In the genomic region with DNA sequence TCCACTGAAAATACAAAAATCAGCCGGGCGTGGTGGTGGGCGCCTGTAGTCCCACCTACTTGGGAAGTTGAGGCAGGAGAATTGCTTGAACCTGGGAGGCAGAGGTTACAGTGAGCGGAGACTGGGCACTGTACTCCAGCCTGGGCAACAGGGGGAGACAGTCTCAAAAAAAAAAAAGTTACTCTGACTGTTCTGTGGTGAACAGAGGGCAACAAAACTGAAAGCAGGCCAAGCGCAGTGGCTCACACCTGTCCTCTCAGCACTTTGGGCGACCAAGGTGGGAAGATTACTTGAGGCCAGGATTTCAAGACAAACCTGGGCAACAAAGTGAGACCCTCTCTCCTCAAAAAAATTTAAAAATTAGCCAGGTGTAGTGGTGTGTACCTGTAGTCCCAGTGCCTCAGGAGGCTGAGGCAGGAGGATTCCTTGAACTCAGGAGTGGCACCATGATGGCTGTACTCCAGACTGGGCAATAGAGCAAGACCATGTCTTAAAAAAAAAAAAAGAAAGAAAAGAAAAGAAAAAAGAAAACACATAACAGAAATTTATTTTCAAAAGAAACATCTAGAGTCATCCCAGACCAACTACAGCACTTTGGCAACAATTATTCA, we compare ENCODE assay signal across 15 cellular contexts. TPM values are rescaled to one million over a fixed set of nuclear protein-coding genes. Genes with fewer than 3 reads are reported as not detected.
A peak's percentile ranks its signal among the peaks of the same experiment; 100 is the strongest.
DNase-seq lines count a peak whose midpoint lies in the region; ATAC-seq and TF ChIP-seq lines count a peak whose summit lies in the region.
"Had no signal": no experiment of that assay in that cellular context is flagged by ENCODE, and none has a peak within 500 bp of the region (broad histone marks: within the 10 kb centered on the region; RNA-seq: fewer than 3 reads in every experiment).

No MANE protein-coding gene starts in this region.

- H3K27ac Mint-ChIP-seq in MCF 10A (ENCODE audit: low read depth, unreplicated experiment) (no peak overlapping the region), chondrocyte (ENCODE audit: unreplicated experiment) (no peak overlapping the region)

- H3F3A ChIP-seq in Loucy (ENCODE audit: low read depth), result no peaks in the 10 kb centered on the region

- no peak overlapping the region for H3K4me2 ChIP-seq in mammary epithelial cell (ENCODE audit: insufficient read depth, low read depth, low read length)
- no peak overlapping the region for H3K4me2 ChIP-seq in Loucy (ENCODE audit: low read depth, low read length, poor library complexity, severe bottlenecking)

- in situ Hi-C loops in mammary epithelial cell (cut with MboI; ENCODE audit: low sequenced_read_pairs in 2 of 2), result no loop called here
- in situ Hi-C loops in transverse colon (cut with MboI; ENCODE audit: low pct_ligation_motif_present in 1 of 4, low pct_unique_long_range_greater_than_20kb in 1 of 4, low sequenced_read_pairs in 3 of 4), result no loop called here

- H3K36me3 Mint-ChIP-seq in MCF 10A (ENCODE audit: insufficient read depth, unreplicated experiment) (no peaks in the 10 kb centered on the region), chondrocyte (ENCODE audit: low read depth) (no peaks in the 10 kb centered on the region)

- no peak for TF ChIP-seq POLR2A in transverse colon (IDR thresholded peaks at IDR 0.05)

- no peaks in the 10 kb centered on the region for H3K4me1 ChIP-seq in mammary epithelial cell (ENCODE audit: insufficient read depth, low read length)
- H3K4me1 ChIP-seq in Loucy (ENCODE audit: insufficient read depth, low read length, poor library complexity, severe bottlenecking), result no peaks in the 10 kb centered on the region
- H3K4me1 ChIP-seq in transverse colon, result no peaks in the 10 kb centered on the region
- H3K4me1 ChIP-seq: left lung, parathyroid adenoma had no signal

- H3K4me3 ChIP-seq in mammary epithelial cell (replicated peaks in 1 of 3; ENCODE audit: insufficient read depth in 1 of 3, low read depth in 2 of 3, low read length in 3 of 3) (no peak overlapping the region), Loucy (ENCODE audit: low read length, poor library complexity, severe bottlenecking) (no peak overlapping the region), transverse colon (no peak overlapping the region)
- H3K4me3 ChIP-seq: left lung had no signal

- no peaks in the 10 kb centered on the region for H3K9me3 ChIP-seq in mammary epithelial cell (replicated peaks; ENCODE audit: insufficient read depth, low read length)
- no peaks in the 10 kb centered on the region for H3K9me3 ChIP-seq in Loucy (ENCODE audit: insufficient read depth, low read depth, low read length)
- H3K9me3 ChIP-seq in transverse colon, result no peaks in the 10 kb centered on the region
- H3K9me3 ChIP-seq: left lung had no signal

- H3K79me2 ChIP-seq in mammary epithelial cell (ENCODE audit: insufficient read depth, low read length) (no peaks in the 10 kb centered on the region), Loucy (ENCODE audit: insufficient read depth, low read length) (no peaks in the 10 kb centered on the region)
- H3K79me2 ChIP-seq: parathyroid adenoma had no signal

- H3K9ac ChIP-seq in mammary epithelial cell (ENCODE audit: insufficient read depth, low read length), result no peak overlapping the region
- no peak overlapping the region for H3K9ac ChIP-seq in Loucy (ENCODE audit: low read depth, low read length, poor library complexity, severe bottlenecking)
- H3K9ac ChIP-seq: parathyroid adenoma had no signal

- no peaks in the 10 kb centered on the region for H3K9me2 ChIP-seq in Loucy (replicated peaks; ENCODE audit: low read depth, low read length)

- TF ChIP-seq EP300 in transverse colon (IDR thresholded peaks at IDR 0.05; ENCODE audit: low read depth), result no peak

- no peaks in the 10 kb centered on the region for H3K27me3 ChIP-seq in mammary epithelial cell (ENCODE audit: insufficient read depth, low read length)
- H3K27me3 ChIP-seq in Loucy (ENCODE audit: insufficient read depth, low read length, poor library complexity, severe bottlenecking), result no peaks in the 10 kb centered on the region
- H3K27me3 ChIP-seq in transverse colon, result no peaks in the 10 kb centered on the region
- H3K27me3 ChIP-seq: left lung had no signal

- 86% methylated on average over 6 of the region's 6 CpGs for WGBS in mammary epithelial cell (ENCODE audit: low coverage, missing lambda C conversion rate)
- 89 to 100% methylated on average over 2 to 6 of the region's 6 CpGs for WGBS in transverse colon (ENCODE audit: low coverage in 1 of 2), 2 donors

- H4K20me1 ChIP-seq in mammary epithelial cell (ENCODE audit: insufficient read depth, low read length) (no peaks in the 10 kb centered on the region), Loucy (ENCODE audit: insufficient read depth, low read length, poor library complexity, severe bottlenecking) (no peaks in the 10 kb centered on the region)

- H3K4me1 Mint-ChIP-seq in MCF 10A (ENCODE audit: insufficient read depth, unreplicated experiment) (no peaks in the 10 kb centered on the region), chondrocyte (ENCODE audit: low read depth) (no peaks in the 10 kb centered on the region)

- no peak for ATAC-seq in left cardiac atrium
- ATAC-seq: left lung had no signal

- peak; percentile 17 for TF ChIP-seq CTCF in MCF 10A (IDR thresholded peaks at IDR 0.05; ENCODE audit: unreplicated experiment)
- TF ChIP-seq CTCF in mammary epithelial cell (conservative IDR thresholded peaks at IDR 0.05 in 1 of 2, IDR thresholded peaks at IDR 0.05 in 1 of 2; ENCODE audit: extremely low read depth in 1 of 2, insufficient read depth in 1 of 2, low read depth in 1 of 2, low read length in 2 of 2), result no peak
- TF ChIP-seq CTCF in Loucy (conservative IDR thresholded peaks at IDR 0.05; ENCODE audit: low read length), result peak; percentile 40; the same call in 1 of the 2 replicates
- peak; percentile 49 for TF ChIP-seq CTCF in chondrocyte (IDR thresholded peaks at IDR 0.05)
- peak in 1 of 5 experiments; percentile 5 for TF ChIP-seq CTCF in transverse colon (IDR thresholded peaks at IDR 0.05)

- H3K36me3 ChIP-seq in mammary epithelial cell (ENCODE audit: insufficient read depth, low read length) (no peaks in the 10 kb centered on the region), Loucy (ENCODE audit: insufficient read depth, low read length) (no peaks in the 10 kb centered on the region), transverse colon (no peaks in the 10 kb centered on the region)
- H3K36me3 ChIP-seq: left lung had no signal

- H2AFZ ChIP-seq in mammary epithelial cell (ENCODE audit: low read depth, low read length) (no peak overlapping the region), Loucy (ENCODE audit: low read length) (no peak overlapping the region)
- H2AFZ ChIP-seq: parathyroid adenoma had no signal

- H3K27me3 Mint-ChIP-seq in MCF 10A (ENCODE audit: insufficient read depth, unreplicated experiment), result no peaks in the 10 kb centered on the region
- H3K27me3 Mint-ChIP-seq in chondrocyte (ENCODE audit: low read depth), result no peaks in the 10 kb centered on the region

- H3K4me3 Mint-ChIP-seq in MCF 10A (ENCODE audit: unreplicated experiment) (no peak overlapping the region), chondrocyte (ENCODE audit: unreplicated experiment) (no peak overlapping the region)

- H3K9me3 Mint-ChIP-seq in MCF 10A (ENCODE audit: unreplicated experiment) (no peaks in the 10 kb centered on the region), chondrocyte (ENCODE audit: low read depth) (no peaks in the 10 kb centered on the region)

- dilution Hi-C loops in mammary epithelial cell (cut with HindIII; ENCODE audit: low sequenced_read_pairs), result loop anchor here (5.0 kb wide), 1 partner anchor 48 kb away; no protein-coding TSS in a partner anchor

- no TSS peak for BruUV-seq in MCF 10A (replicated peaks; lab: Mats Ljungman, UMichigan)
- no TSS peak for BruUV-seq in mammary epithelial cell (replicated peaks; lab: Mats Ljungman, UMichigan)

- POLR2A ChIA-PET in MCF 10A (lab: Yijun Ruan, JAX), result interaction anchor here (0.7 kb wide), 1 partner anchor 91 kb away, joined by 4 read pairs; no protein-coding TSS in a partner anchor

- H3K27ac ChIP-seq in mammary epithelial cell (ENCODE audit: insufficient read depth, low read depth, low read length) (no peak overlapping the region), transverse colon (no peak overlapping the region)
- H3K27ac ChIP-seq: left lung, parathyroid adenoma had no signal

- intact Hi-C loops in MCF 10A (cut with micrococcal nuclease) (no loop called here), mammary epithelial cell (cut with micrococcal nuclease) (no loop called here), transverse colon (cut with DNase I; ENCODE audit: low total_unique reads) (no loop called here), left cardiac atrium (cut with DNase I) (no loop called here)

- CTCF ChIA-PET in MCF 10A (lab: Yijun Ruan, JAX) (no interaction called here), mammary epithelial cell (lab: Charles Lee; ENCODE audit: low non-redundant PET) (no interaction called here)

- DNase-seq in MCF 10A (ENCODE audit: unreplicated experiment) (no peak), mammary epithelial cell (no peak), chondrocyte (ENCODE audit: low spot score) (no peak), transverse colon (peak; percentile 19), DMS79 treated with DMSO at 0.1 percent for 48 hours (lab: John Stamatoyannopoulos, UW) (no peak), left cardiac atrium (no peak)
- DNase-seq in activated CD4-positive, CD25-positive, alpha-beta regulatory T cell (lab: John Stamatoyannopoulos, UW), result no peak
- DNase-seq: activated T-cell treated with anti-CD3 and anti-CD28 coated beads, Interleukin-2, amount 50 U/mL, for 48 hours; EL; left lung; NCI-H1417 treated with DMSO at 0.1 percent for 48 hours; OCI-M1; stimulated activated CD4-positive, alpha-beta T cell treated with anti-CD3 and anti-CD28 coated beads, Interleukin-1b, Interleukin-23, amount 100 ng/mL, for 48 hours had no signal

RNA-seq across cellular contexts. Expression of gene RTN4, which starts 13.6 kb away (rescaled TPM):
- total RNA-seq in MCF 10A (2022) (389 and 391 TPM in 2 replicates), mammary epithelial cell (100 to 1,000 TPM; 222 to 401 TPM), chondrocyte (560 to 819 TPM (median 766 TPM) in 3 replicates), transverse colon (100 to 1,000 TPM in 3 of 4 donors, 10 to 100 TPM in 1; 82.2 to 212 (median 183) TPM), left cardiac atrium (100 to 1,000 TPM; 249 to 251 TPM)
- polyA plus RNA-seq in mammary epithelial cell, result 278 TPM
- polyA minus RNA-seq in mammary epithelial cell, result 718 TPM

Comparison
In these comparisons a context has a peak if more than half of its experiments do, and no peak if none do; other contexts are left out.
1. CTCF ChIP-seq: peak in MCF 10A (single experiment), Loucy (single experiment) and chondrocyte (single experiment); none in mammary epithelial cell (0 of 2).